In genomic region chr17:36816889-36817288, GRCh38 we compare ENCODE assay signal across 18 cellular contexts.
A peak's percentile ranks its signal among the peaks of the same experiment; 100 is the strongest.
DNase-seq lines count a peak whose midpoint lies in the region; ATAC-seq, FAIRE-seq and TF ChIP-seq lines count a peak whose summit lies in the region.
"Had no signal": no experiment of that assay in that cellular context is flagged by ENCODE, and none has a peak within 500 bp of the region (broad histone marks: within the 10 kb centered on the region; RNA-seq: fewer than 3 reads in every experiment).

No MANE protein-coding gene starts in this region.

- H3K9me3 Mint-ChIP-seq in brain (peaks cover 0 to 6% (median 0%) of the 10 kb centered on the region in 5 experiments), nephron progenitor cell (no peaks in the 10 kb centered on the region)
- H3K9me3 Mint-ChIP-seq: CD4-positive, CD25-positive, alpha-beta regulatory T cell had no signal

- H3K4me3 ChIP-seq in HepG2 (replicated peaks in 1 of 3; ENCODE audit: insufficient read depth in 1 of 3, low read depth in 2 of 3, low read length in 3 of 3), result no peak overlapping the region
- H3K4me3 ChIP-seq in right lobe of liver, result no peak overlapping the region
- no peak overlapping the region for H3K4me3 ChIP-seq in upper lobe of right lung
- H3K4me3 ChIP-seq: GM23248 had no signal

- H2AFZ ChIP-seq in HepG2 (ENCODE audit: low read length), result no peak overlapping the region
- H2AFZ ChIP-seq: GM23248 had no signal

- H3K36me3 ChIP-seq in HepG2 (replicated peaks in 1 of 2; ENCODE audit: control insufficient read depth in 1 of 2, insufficient read depth in 2 of 2, low read length in 2 of 2), result no peaks in the 10 kb centered on the region
- H3K36me3 ChIP-seq in right lobe of liver, result no peaks in the 10 kb centered on the region
- no peaks in the 10 kb centered on the region for H3K36me3 ChIP-seq in upper lobe of right lung

- H3K9me3 ChIP-seq in HepG2 (ENCODE audit: low read length) (no peaks in the 10 kb centered on the region), right lobe of liver (no peaks in the 10 kb centered on the region), upper lobe of right lung (no peaks in the 10 kb centered on the region)

- intact Hi-C loops in HepG2 (cut with micrococcal nuclease; ENCODE audit: unreplicated experiment), result no loop called here
- intact Hi-C loops in right lobe of liver (cut with DNase I), result no loop called here
- intact Hi-C loops in upper lobe of right lung (cut with DNase I), result no loop called here

- H3K27ac ChIP-seq in HepG2 (ENCODE audit: extremely low read length, insufficient read depth, low read length) (no peak overlapping the region), right lobe of liver (no peak overlapping the region), upper lobe of right lung (no peak overlapping the region)
- H3K27ac ChIP-seq: GM23248 had no signal

- H3K9ac ChIP-seq in HepG2 (ENCODE audit: insufficient read depth, low read depth, low read length), result no peak overlapping the region
- H3K9ac ChIP-seq: GM23248 had no signal

- TF ChIP-seq POLR2A in HepG2 (IDR thresholded peaks at IDR 0.05; ENCODE audit: insufficient read depth in 1 of 2, low read depth in 2 of 2, low read length in 2 of 2), result no peak
- TF ChIP-seq POLR2A in right lobe of liver (IDR thresholded peaks at IDR 0.05), result no peak

- POLR2A ChIA-PET in HepG2 (lab: Yijun Ruan, JAX), result no interaction called here

- no peak overlapping the region for H3K4me2 ChIP-seq in HepG2 (ENCODE audit: low read depth, low read length)

- H4K20me1 ChIP-seq in HepG2 (ENCODE audit: insufficient read depth, low read length), result no peaks in the 10 kb centered on the region

- ATAC-seq in HepG2 (no peak), right lobe of liver (no peak), upper lobe of right lung (peak; percentile 6)
- ATAC-seq: Right ventricle myocardium inferior had no signal

- H3K36me3 Mint-ChIP-seq in brain, result no peaks in the 10 kb centered on the region
- H3K36me3 Mint-ChIP-seq in nephron progenitor cell (ENCODE audit: low read depth), result no peaks in the 10 kb centered on the region
- H3K36me3 Mint-ChIP-seq: CD4-positive, CD25-positive, alpha-beta regulatory T cell had no signal

- H3K27ac Mint-ChIP-seq in brain (peak overlapping the region in 4 of 5 experiments; percentile 48 to 96 (median 85)), nephron progenitor cell (no peak overlapping the region)
- H3K27ac Mint-ChIP-seq: CD4-positive, CD25-positive, alpha-beta regulatory T cell had no signal

- TF ChIP-seq RAD21 in HepG2 (CRISPR knock-in tag; IDR thresholded peaks at IDR 0.05), result no peak

- no TSS peak for BruUV-seq in HepG2 (replicated peaks; lab: Mats Ljungman, UMichigan)

- CTCF ChIA-PET in HepG2 (lab: Yijun Ruan, JAX; ENCODE audit: low intra/inter-chr PET ratio, low total read pairs), result no interaction called here

- no peak for DNase-seq in HepG2 (ENCODE audit: low spot score)
- no peak for DNase-seq in right lobe of liver
- DNase-seq in nephron progenitor cell, result no peak
- DNase-seq in upper lobe of right lung, result no peak
- DNase-seq in cortex of kidney (lab: John Stamatoyannopoulos, UW), result no peak
- DNase-seq in DMS 273 treated with DMSO at 0.1 percent for 48 hours (lab: John Stamatoyannopoulos, UW), result no peak
- no peak for DNase-seq in islet precursor cell
- DNase-seq: CD4-positive, CD25-positive, alpha-beta regulatory T cell; DMS79 treated with DMSO at 0.1 percent for 48 hours; GM23248; HCEC 1CT; NCI-H1694 treated with DMSO at 0.1 percent for 48 hours; NCI-H2081 treated with DMSO at 0.1 percent for 48 hours; NCI-H510A; NCI-H82 had no signal

- H3K79me2 ChIP-seq in HepG2 (ENCODE audit: insufficient read depth, low read length), result no peaks in the 10 kb centered on the region

- no peak for TF ChIP-seq CTCF in HepG2 (CRISPR knock-in tag; IDR thresholded peaks at IDR 0.05)
- TF ChIP-seq CTCF in right lobe of liver (IDR thresholded peaks at IDR 0.05), result no peak
- no peak for TF ChIP-seq CTCF in brain (conservative IDR thresholded peaks at IDR 0.05)
- TF ChIP-seq CTCF in nephron progenitor cell (IDR thresholded peaks at IDR 0.05), result no peak
- no peak for TF ChIP-seq CTCF in upper lobe of right lung (IDR thresholded peaks at IDR 0.05)

- H3K4me3 Mint-ChIP-seq in brain, result no peak overlapping the region
- peak overlapping the region; percentile 28 for H3K4me3 Mint-ChIP-seq in nephron progenitor cell
- H3K4me3 Mint-ChIP-seq: CD4-positive, CD25-positive, alpha-beta regulatory T cell had no signal

- no peak for TF ChIP-seq EP300 in HepG2 (IDR thresholded peaks at IDR 0.05; ENCODE audit: low read depth in 2 of 2, low read length in 2 of 2)
- TF ChIP-seq EP300 in HepG2 (CRISPR knock-in tag; IDR thresholded peaks at IDR 0.05; ENCODE audit: borderline replicate concordance), result no peak

- peaks cover 79% of the 10 kb centered on the region for H3K27me3 Mint-ChIP-seq in brain
- peaks cover 78% of the 10 kb centered on the region for H3K27me3 Mint-ChIP-seq in nephron progenitor cell (ENCODE audit: low read depth, poor library complexity)

- no peaks in the 10 kb centered on the region for H3K4me1 ChIP-seq in HepG2 (ENCODE audit: insufficient read depth, low read length)
- H3K4me1 ChIP-seq in right lobe of liver, result no peaks in the 10 kb centered on the region
- no peaks in the 10 kb centered on the region for H3K4me1 ChIP-seq in upper lobe of right lung

- FAIRE-seq in HepG2 (lab: Jason Lieb, UNC), result no peak
- FAIRE-seq: A204.1 had no signal

- WGBS in HepG2 (ENCODE audit: low lambda C conversion rate), result 62% methylated on average over 14 of the region's 15 CpGs
- 85% methylated on average over 10 of the region's 15 CpGs for WGBS in right lobe of liver (ENCODE audit: insufficient coverage, low coverage, low lambda C conversion rate, missing lambda C conversion rate)

- H3K4me1 Mint-ChIP-seq in brain, result peaks cover 54% of the 10 kb centered on the region
- H3K4me1 Mint-ChIP-seq in nephron progenitor cell, result peaks cover 67% of the 10 kb centered on the region

- in situ Hi-C loops in HepG2 (cut with HindIII; ENCODE audit: extremely low pct_ligation_motif_present, low pct_unique_long_range_greater_than_20kb), result no loop called here

- H3K27me3 ChIP-seq in HepG2 (ENCODE audit: control insufficient read depth in 1 of 2, insufficient read depth in 2 of 2, low read length in 2 of 2) (peaks cover 5 to 59% of the 10 kb centered on the region in 2 experiments), right lobe of liver (no peaks in the 10 kb centered on the region), upper lobe of right lung (peaks cover 35% of the 10 kb centered on the region)

TF ChIP-seq in HepG2, 621 proteins besides CTCF, POLR2A, EP300 and RAD21:
- TF ChIP-seq PAX8 (CRISPR knock-in tag; IDR thresholded peaks at IDR 0.05; ENCODE audit: borderline replicate concordance) (no peak), ZNF747 (CRISPR knock-in tag; IDR thresholded peaks at IDR 0.05; ENCODE audit: borderline replicate concordance) (no peak), MNT (IDR thresholded peaks at IDR 0.05) (peak; percentile 83), TCF7L2 (IDR thresholded peaks at IDR 0.05; ENCODE audit: low read depth, low read length) (no peak), CENPX (CRISPR knock-in tag; IDR thresholded peaks at IDR 0.05) (no peak)
